Comparison of ENCODE assay signal across 8 cellular contexts in the genomic region with DNA sequence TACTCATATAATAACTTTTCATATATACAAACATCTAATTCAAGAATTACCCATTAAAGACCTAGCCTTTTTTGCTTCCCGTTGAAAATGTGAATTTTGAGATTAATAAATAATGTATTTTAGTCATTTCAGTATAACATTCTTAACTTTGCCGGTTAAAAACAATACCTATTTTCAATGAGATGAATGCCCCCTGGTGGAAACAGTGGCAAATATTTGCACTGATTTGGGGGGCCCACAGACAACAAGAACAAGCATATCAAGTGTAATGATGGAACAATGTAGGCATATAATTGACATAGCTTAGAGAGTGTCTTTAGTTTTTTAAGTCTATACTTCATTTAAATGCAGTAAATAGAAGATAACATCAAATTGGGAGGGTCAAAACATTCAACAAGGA.
DNase-seq lines count a peak whose midpoint lies in the region; ATAC-seq, FAIRE-seq and TF ChIP-seq lines count a peak whose summit lies in the region.

No MANE protein-coding gene starts in this region.

- no peak overlapping the region for H3K27ac ChIP-seq in A549
- no peak overlapping the region for H3K27ac ChIP-seq in PC-9

- H3K36me3 ChIP-seq in PC-9 (ENCODE audit: low read depth): no peaks in the 10 kb centered on the region

- TF ChIP-seq POLR2A in A549 (IDR thresholded peaks at IDR 0.05; ENCODE audit: low read length): no peak

- no TSS peak for BruUV-seq in PC-9 (replicated peaks; lab: Mats Ljungman, UMichigan)

- no peaks in the 10 kb centered on the region for H4K20me1 ChIP-seq in PC-9 (ENCODE audit: insufficient read depth)

- no peak overlapping the region for H2AFZ ChIP-seq in PC-9

- H3K4me3 ChIP-seq in A549: no peak overlapping the region
- H3K4me3 ChIP-seq in GM12865 (ENCODE audit: low read depth, low read length): no peak overlapping the region
- no peak overlapping the region for H3K4me3 ChIP-seq in PC-9
- no peak overlapping the region for H3K4me3 ChIP-seq in fibroblast of villous mesenchyme (ENCODE audit: low read depth, low read length)

- H3K27me3 ChIP-seq in PC-9 (ENCODE audit: insufficient read depth, low read depth): peaks cover 10% of the 10 kb centered on the region; the same call in 1 of the 2 replicates

- no peaks in the 10 kb centered on the region for H3K9me3 ChIP-seq in A549
- H3K9me3 ChIP-seq in PC-9 (ENCODE audit: insufficient read depth, low read depth): no peaks in the 10 kb centered on the region

- no peaks in the 10 kb centered on the region for H3K79me2 ChIP-seq in PC-9 (ENCODE audit: low read depth)

- peak in 1 of 2 experiments; percentile 28; a peak in 1 of 6 replicates for ATAC-seq in A549
- ATAC-seq in GM21717 (IDR thresholded peaks at IDR 0.05; ENCODE audit: unreplicated experiment): no peak
- ATAC-seq in GM19035 (IDR thresholded peaks at IDR 0.05; ENCODE audit: unreplicated experiment): no peak

- no peaks in the 10 kb centered on the region for H3F3A ChIP-seq in PC-9 (ENCODE audit: insufficient read depth, low read depth)

- intact Hi-C loops in PC-9 (cut with micrococcal nuclease; ENCODE audit: unreplicated experiment): loop anchor here (10.0 kb wide), 1 partner anchor 387 kb away; no protein-coding TSS in a partner anchor

- DNase-seq in A549 (ENCODE audit: low read depth in 1 of 2, low spot score in 1 of 2) (peak in 1 of 2 experiments; percentile 7), GM12865 (ENCODE audit: low read depth) (peak; percentile 61), PC-9 (no peak), fibroblast of villous mesenchyme (ENCODE audit: low read depth) (no peak), dedifferentiated amniotic fluid mesenchymal stem cell (ENCODE audit: extremely low spot score) (no peak)
- no peak for DNase-seq in activated naive CD4-positive, alpha-beta T cell (lab: John Stamatoyannopoulos, UW)

- WGBS in A549 (ENCODE audit: missing lambda C conversion rate): 4% methylated on average over 2 of the region's 2 CpGs

- TF ChIP-seq RAD21 in A549 (conservative IDR thresholded peaks at IDR 0.05 in 1 of 2, IDR thresholded peaks at IDR 0.05 in 1 of 2): peak in 1 of 2 experiments; percentile 46; a peak in 2 of 5 replicates

- H3K4me1 ChIP-seq in A549 (no peaks in the 10 kb centered on the region), PC-9 (replicated peaks; ENCODE audit: insufficient read depth) (no peaks in the 10 kb centered on the region)

- no peak for FAIRE-seq in A549 (lab: Jason Lieb, UNC)

- no peaks in the 10 kb centered on the region for H3K9me2 ChIP-seq in PC-9 (ENCODE audit: insufficient read depth)

- TF ChIP-seq EP300 in A549 (IDR thresholded peaks at IDR 0.05): no peak

- peak; percentile 35; the same call in 2 of the 3 replicates for TF ChIP-seq CTCF in A549 (IDR thresholded peaks at IDR 0.05)
- TF ChIP-seq CTCF in GM12865 (IDR thresholded peaks at IDR 0.05; ENCODE audit: insufficient read depth, low read depth, low read length, missing control alignments): peak; percentile 49
- TF ChIP-seq CTCF in PC-9 (conservative IDR thresholded peaks at IDR 0.05): peak; percentile 55
- peak; percentile 20 for TF ChIP-seq CTCF in fibroblast of villous mesenchyme (IDR thresholded peaks at IDR 0.05; ENCODE audit: insufficient read depth, low read depth, low read length)

- no peak overlapping the region for H3K4me2 ChIP-seq in A549
- no peak overlapping the region for H3K4me2 ChIP-seq in PC-9

- POLR2A ChIA-PET in A549 (lab: Yijun Ruan, JAX): no interaction called here
- POLR2A ChIA-PET in PC-9 (lab: Charles Lee; ENCODE audit: unreplicated experiment): no interaction called here

- CTCF ChIA-PET in A549 (lab: Yijun Ruan, JAX) (interaction anchor here (0.6 to 3.1 kb wide), 8 partner anchors 49 to 714 kb away, joined by 3 to 11 read pairs (median 4); no protein-coding TSS in a partner anchor), PC-9 (lab: Charles Lee) (no interaction called here)

TF ChIP-seq in A549, 52 proteins besides CTCF, POLR2A, EP300 and RAD21:
- TF ChIP-seq SMC3 (IDR thresholded peaks at IDR 0.05) (peak; percentile 44; the same call in 1 of the 3 replicates), HOXB13 (CRISPR knock-in tag; IDR thresholded peaks at IDR 0.05; ENCODE audit: low read depth) (no peak), POLR2AphosphoS2 (conservative IDR thresholded peaks at IDR 0.05; ENCODE audit: low read length) (no peak)
